Comparison of ENCODE assay signal across 1 cellular context in the genomic region with DNA sequence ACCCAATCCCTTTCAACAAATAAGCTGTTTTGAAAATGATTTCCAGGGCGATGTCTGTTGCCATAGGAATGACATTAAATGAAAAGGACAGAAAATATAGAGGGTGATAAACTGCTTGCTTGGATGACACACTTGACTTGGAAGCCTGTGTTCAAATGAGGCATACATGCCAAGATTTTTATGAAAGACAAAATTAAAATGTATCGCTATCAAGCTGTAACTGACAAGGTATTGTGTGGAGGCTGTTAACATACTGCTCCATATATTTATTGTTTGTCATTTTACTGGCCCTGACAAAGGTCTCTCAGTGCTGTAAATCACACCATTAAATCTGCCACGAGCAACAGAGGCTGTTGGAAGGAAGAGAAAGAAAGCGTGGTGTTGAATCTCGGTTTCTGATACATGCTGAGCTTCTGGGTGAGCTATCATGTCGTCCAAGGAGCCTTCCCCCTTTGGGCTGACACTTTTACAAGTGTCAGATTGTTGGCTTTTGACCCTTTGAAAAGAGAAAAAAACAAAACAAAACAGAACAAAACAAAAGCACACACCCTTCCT.
TF ChIP-seq lines count a peak whose summit lies in the region.

No MANE protein-coding gene starts in this region.

TF ChIP-seq in A549, 52 proteins besides CTCF, POLR2A, EP300 and RAD21 (continued from another document):
- TF ChIP-seq, protein P1, sequence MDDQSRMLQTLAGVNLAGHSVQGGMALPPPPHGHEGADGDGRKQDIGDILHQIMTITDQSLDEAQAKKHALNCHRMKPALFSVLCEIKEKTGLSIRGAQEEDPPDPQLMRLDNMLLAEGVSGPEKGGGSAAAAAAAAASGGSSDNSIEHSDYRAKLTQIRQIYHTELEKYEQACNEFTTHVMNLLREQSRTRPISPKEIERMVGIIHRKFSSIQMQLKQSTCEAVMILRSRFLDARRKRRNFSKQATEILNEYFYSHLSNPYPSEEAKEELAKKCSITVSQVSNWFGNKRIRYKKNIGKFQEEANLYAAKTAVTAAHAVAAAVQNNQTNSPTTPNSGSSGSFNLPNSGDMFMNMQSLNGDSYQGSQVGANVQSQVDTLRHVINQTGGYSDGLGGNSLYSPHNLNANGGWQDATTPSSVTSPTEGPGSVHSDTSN (IDR thresholded peaks at IDR 0.05) = no peak
- TF ChIP-seq MAFK (IDR thresholded peaks at IDR 0.05; ENCODE audit: partially characterized antibody) = no peak
